Comparison of ENCODE assay signal across 9 cellular contexts in genomic region chr11:12281571-12282478, GRCh38.
A peak's percentile ranks its signal among the peaks of the same experiment; 100 is the strongest.
DNase-seq lines count a peak whose midpoint lies in the region; ATAC-seq and TF ChIP-seq lines count a peak whose summit lies in the region.
"Had no signal": no experiment of that assay in that cellular context is flagged by ENCODE, and none has a peak within 500 bp of the region (broad histone marks: within the 10 kb centered on the region; RNA-seq: fewer than 3 reads in every experiment).

No MANE protein-coding gene starts in this region.

- CTCF ChIA-PET in CD4-positive, alpha-beta memory T cell (lab: Charles Lee; ENCODE audit: partially characterized antibody): interaction anchor here (0.7 to 17.6 kb wide), 40 partner anchors 9 to 1290 kb away, joined by 3 to 540 read pairs (median 4); no protein-coding TSS in a partner anchor

- no peak overlapping the region for H3K9ac ChIP-seq in liver (ENCODE audit: low read depth in 1 of 2, low read length in 2 of 2)

- no peak overlapping the region for H3K4me3 Mint-ChIP-seq in CD4-positive, alpha-beta memory T cell
- H3K4me3 Mint-ChIP-seq in activated CD4-positive, alpha-beta T cell treated with anti-CD3 and anti-CD28 coated beads, Interleukin-2, amount 10 ng/mL, durations not matched to agents 24 days and 14 days: no peak overlapping the region
- H3K4me3 Mint-ChIP-seq: T-helper 1 cell treated with Interleukin-12 subunit alpha and Interleukin-12 subunit beta and Interleukin-4 antibody, amounts not matched to agents 30 μg/mL and 1 μg/mL, for 36 hours had no signal

- POLR2A ChIA-PET in CD4-positive, alpha-beta memory T cell (lab: Charles Lee; ENCODE audit: partially characterized antibody): interaction anchor here (1.3 kb wide), 3 partner anchors 46 to 440 kb away, joined by 3 to 7 read pairs (median 4); partner anchors contain the start of gene USP47

- no peaks in the 10 kb centered on the region for H3K4me1 Mint-ChIP-seq in CD4-positive, alpha-beta memory T cell
- peaks cover 18% of the 10 kb centered on the region for H3K4me1 Mint-ChIP-seq in activated CD4-positive, alpha-beta T cell treated with anti-CD3 and anti-CD28 coated beads, Interleukin-2, amount 10 ng/mL, durations not matched to agents 24 days and 14 days

- no peaks in the 10 kb centered on the region for H3K27me3 Mint-ChIP-seq in CD4-positive, alpha-beta memory T cell
- H3K27me3 Mint-ChIP-seq in activated CD4-positive, alpha-beta T cell treated with anti-CD3 and anti-CD28 coated beads, Interleukin-2, amount 10 ng/mL, durations not matched to agents 24 days and 14 days: no peaks in the 10 kb centered on the region

- DNase-seq in CD4-positive, alpha-beta memory T cell: peak; percentile 63 to 75 (median 71)
- DNase-seq in H7 (peak; percentile 92), NCI-H446 (lab: John Stamatoyannopoulos, UW) (peak; percentile 75 to 90), dedifferentiated amniotic fluid mesenchymal stem cell (ENCODE audit: extremely low spot score) (peak; percentile 80)
- peak; percentile 93 for DNase-seq in activated CD4-positive, alpha-beta T cell treated with anti-CD3 and anti-CD28 coated beads, Interleukin-2, amount 10 ng/mL, durations not matched to agents 24 days and 14 days
- peak; percentile 60 to 76 (median 72) for DNase-seq in stimulated activated CD4-positive, alpha-beta T cell treated with anti-CD3 and anti-CD28 coated beads, TNF-alpha, amount 100 ng/mL, for 24 hours (ENCODE audit: low read depth in 3 of 3)

- intact Hi-C loops in CD4-positive, alpha-beta memory T cell (cut with micrococcal nuclease): loop anchor here (1.0 to 5.0 kb wide), 4 partner anchors 46 to 483 kb away; no protein-coding TSS in a partner anchor
- intact Hi-C loops in activated CD4-positive, alpha-beta T cell treated with anti-CD3 and anti-CD28 coated beads, Interleukin-2, amount 10 ng/mL, durations not matched to agents 24 days and 14 days (cut with micrococcal nuclease): loop anchor here (1.0 to 10.0 kb wide), 6 partner anchors 45 to 485 kb away; no protein-coding TSS in a partner anchor

- no peak overlapping the region for H3K4me3 ChIP-seq in CD4-positive, alpha-beta memory T cell (ENCODE audit: low read length in 2 of 2)
- H3K4me3 ChIP-seq in H7 (ENCODE audit: insufficient read depth, low read depth, low read length): no peak overlapping the region
- H3K4me3 ChIP-seq in liver (ENCODE audit: low read depth in 1 of 3, low read length in 3 of 3): no peak overlapping the region

- no peaks in the 10 kb centered on the region for H3K36me3 Mint-ChIP-seq in CD4-positive, alpha-beta memory T cell
- H3K36me3 Mint-ChIP-seq in activated CD4-positive, alpha-beta T cell treated with anti-CD3 and anti-CD28 coated beads, Interleukin-2, amount 10 ng/mL, durations not matched to agents 24 days and 14 days (ENCODE audit: low read depth): peaks cover 2% of the 10 kb centered on the region

- 29% methylated on average over 12 of the region's 12 CpGs for WGBS in liver

- ATAC-seq in HG03378 (IDR thresholded peaks at IDR 0.05; ENCODE audit: unreplicated experiment): no peak

- TF ChIP-seq RAD21 in liver (IDR thresholded peaks at IDR 0.05): peak; percentile 99 to 100

- no peak overlapping the region for H3K27ac ChIP-seq in CD4-positive, alpha-beta memory T cell (ENCODE audit: low read depth, low read length)
- no peak overlapping the region for H3K27ac ChIP-seq in liver (ENCODE audit: low read depth in 1 of 2, low read length in 2 of 2)

- no peaks in the 10 kb centered on the region for H3K27me3 ChIP-seq in CD4-positive, alpha-beta memory T cell (ENCODE audit: insufficient read depth, low read length)
- H3K27me3 ChIP-seq in H7 (ENCODE audit: control insufficient read depth, insufficient read depth, low read length): no peaks in the 10 kb centered on the region
- no peaks in the 10 kb centered on the region for H3K27me3 ChIP-seq in liver (ENCODE audit: control insufficient read depth in 4 of 4, insufficient read depth in 4 of 4, low read length in 3 of 4)

- no peaks in the 10 kb centered on the region for H3K4me1 ChIP-seq in CD4-positive, alpha-beta memory T cell (ENCODE audit: insufficient read depth, low read length)
- H3K4me1 ChIP-seq in liver (ENCODE audit: control insufficient read depth in 4 of 4, insufficient read depth in 4 of 4, low read length in 3 of 4): peaks cover 0 to 5% (median 0%) of the 10 kb centered on the region in 4 donors

- no peaks in the 10 kb centered on the region for H3K9me3 Mint-ChIP-seq in CD4-positive, alpha-beta memory T cell
- no peaks in the 10 kb centered on the region for H3K9me3 Mint-ChIP-seq in activated CD4-positive, alpha-beta T cell treated with anti-CD3 and anti-CD28 coated beads, Interleukin-2, amount 10 ng/mL, durations not matched to agents 24 days and 14 days
- H3K9me3 Mint-ChIP-seq: T-helper 1 cell treated with Interleukin-12 subunit alpha and Interleukin-12 subunit beta and Interleukin-4 antibody, amounts not matched to agents 30 μg/mL and 1 μg/mL, for 36 hours had no signal

- no peaks in the 10 kb centered on the region for H3K36me3 ChIP-seq in CD4-positive, alpha-beta memory T cell (ENCODE audit: insufficient read depth, low read length)
- no peaks in the 10 kb centered on the region for H3K36me3 ChIP-seq in H7 (replicated peaks; ENCODE audit: control insufficient read depth, insufficient read depth, low read length)
- no peaks in the 10 kb centered on the region for H3K36me3 ChIP-seq in liver (ENCODE audit: control insufficient read depth in 4 of 4, insufficient read depth in 3 of 4, low read depth in 1 of 4, low read length in 3 of 4)

- H3K27ac Mint-ChIP-seq in CD4-positive, alpha-beta memory T cell: no peak overlapping the region
- peak overlapping the region; percentile 71 for H3K27ac Mint-ChIP-seq in activated CD4-positive, alpha-beta T cell treated with anti-CD3 and anti-CD28 coated beads, Interleukin-2, amount 10 ng/mL, durations not matched to agents 24 days and 14 days
- H3K27ac Mint-ChIP-seq: T-helper 1 cell treated with Interleukin-12 subunit alpha and Interleukin-12 subunit beta and Interleukin-4 antibody, amounts not matched to agents 30 μg/mL and 1 μg/mL, for 36 hours had no signal

- H3K9me3 ChIP-seq in CD4-positive, alpha-beta memory T cell (ENCODE audit: control insufficient read depth in 1 of 2, low read length in 2 of 2): no peaks in the 10 kb centered on the region
- no peaks in the 10 kb centered on the region for H3K9me3 ChIP-seq in liver (ENCODE audit: control insufficient read depth in 4 of 4, low read length in 3 of 4)

- peak; percentile 98 for TF ChIP-seq CTCF in liver (IDR thresholded peaks at IDR 0.05; ENCODE audit: low read depth, low read length, missing input control)

TF ChIP-seq in liver, 16 proteins besides CTCF, POLR2A, EP300 and RAD21:
- peak; percentile 53 for TF ChIP-seq YY1 (IDR thresholded peaks at IDR 0.05)
- peak in 1 of 2 donors; percentile 54 for TF ChIP-seq RXRA (IDR thresholded peaks at IDR 0.05)
- no peak for TF ChIP-seq JUND (IDR thresholded peaks at IDR 0.05)
